Comparison of ENCODE assay signal across 22 cellular contexts in the genomic region with DNA sequence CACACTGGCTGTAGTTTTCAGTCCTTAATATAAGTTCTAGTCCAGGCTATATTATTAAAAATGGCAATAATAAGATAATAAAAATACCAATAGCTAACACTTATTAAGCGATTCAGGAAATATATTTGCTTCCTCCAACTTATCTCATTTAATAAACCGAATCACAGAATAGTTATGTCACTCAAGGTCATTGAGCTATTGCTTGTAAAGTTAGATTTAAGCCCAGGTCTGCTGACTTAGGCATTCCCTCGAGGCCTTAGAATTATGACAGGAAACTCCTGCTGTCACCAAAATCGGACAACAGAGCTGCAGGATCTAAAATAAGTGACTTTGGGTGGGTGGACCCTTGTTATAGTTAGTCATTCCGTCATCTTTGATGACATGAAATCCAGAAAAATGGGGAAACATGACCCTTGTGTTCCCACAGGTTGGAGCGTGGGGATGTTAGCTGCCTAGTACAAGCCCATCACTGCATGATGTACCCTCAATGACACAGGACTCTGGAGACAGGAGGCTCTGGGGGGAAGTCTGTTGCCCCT.
DNase-seq lines count a peak whose midpoint lies in the region; ATAC-seq, FAIRE-seq and TF ChIP-seq lines count a peak whose summit lies in the region.
"Had no signal": no experiment of that assay in that cellular context is flagged by ENCODE, and none has a peak within 500 bp of the region (broad histone marks: within the 10 kb centered on the region; RNA-seq: fewer than 3 reads in every experiment).

No MANE protein-coding gene starts in this region.

- no peak for DNase-seq in Caco-2
- no peak for DNase-seq in body of pancreas
- DNase-seq in HepG2 (ENCODE audit: low spot score) = no peak
- no peak for DNase-seq in kidney tubule cell (ENCODE audit: low spot score)
- no peak for DNase-seq in DMS153 (lab: John Stamatoyannopoulos, UW)
- DNase-seq: CD8-positive, alpha-beta T cell; EL; GM23248; H9; HFFc6; KG1; NCI-H1092 treated with DMSO at 0.1 percent for 48 hours; NCI-H1436 treated with DMSO at 0.1 percent for 48 hours; NCI-H2227 treated with DMSO at 0.1 percent for 48 hours; NCI-H510A; NCI-H748 treated with DMSO at 0.1 percent for 48 hours; PC-9; RPMI8226; SHP77; SK-N-SH had no signal

- ATAC-seq in body of pancreas (peak; percentile 43), HepG2 (peak; percentile 49), GM18909 (IDR thresholded peaks at IDR 0.05; ENCODE audit: poor library complexity, unreplicated experiment) (no peak)
- ATAC-seq: CD8-positive, alpha-beta T cell had no signal

- peak overlapping the region; percentile 54 for H3K4me3 Mint-ChIP-seq in Caco-2 (ENCODE audit: unreplicated experiment)
- H3K4me3 Mint-ChIP-seq: CD8-positive, alpha-beta T cell; H9; HFFc6 had no signal

- H3K4me1 Mint-ChIP-seq in Caco-2 (ENCODE audit: low read depth, unreplicated experiment) = peaks cover 43% of the 10 kb centered on the region
- H3K4me1 Mint-ChIP-seq: H9 had no signal

- 39 to 41% methylated on average over 6 of the region's 6 CpGs for WGBS in body of pancreas, 2 donors
- WGBS in HepG2 (ENCODE audit: low lambda C conversion rate) = 56% methylated on average over 6 of the region's 6 CpGs

- H3K36me3 ChIP-seq in Caco-2 (ENCODE audit: control insufficient read depth, insufficient read depth, low read length) (peaks cover 3% of the 10 kb centered on the region; the same call in 1 of the 2 replicates), body of pancreas (replicated peaks in 1 of 2; ENCODE audit: insufficient read depth in 1 of 2, low read depth in 2 of 2) (no peaks in the 10 kb centered on the region), HepG2 (replicated peaks in 1 of 2; ENCODE audit: control insufficient read depth in 1 of 2, insufficient read depth in 2 of 2, low read length in 2 of 2) (no peaks in the 10 kb centered on the region)

- BruUV-seq in Caco-2 (replicated peaks; lab: Mats Ljungman, UMichigan) = TSS peak; percentile 81
- TSS peak; percentile 99 for BruUV-seq in HepG2 (replicated peaks; lab: Mats Ljungman, UMichigan)

- no peaks in the 10 kb centered on the region for H3K79me2 ChIP-seq in HepG2 (ENCODE audit: insufficient read depth, low read length)

- TF ChIP-seq POLR2A in body of pancreas (IDR thresholded peaks at IDR 0.05) (no peak), HepG2 (IDR thresholded peaks at IDR 0.05; ENCODE audit: insufficient read depth in 1 of 2, low read depth in 2 of 2, low read length in 2 of 2) (peak in 1 of 2 experiments; percentile 43; a peak in 1 of 4 replicates)

- peak overlapping the region; percentile 71 for H3K4me2 ChIP-seq in HepG2 (ENCODE audit: low read depth, low read length)
- H3K4me2 ChIP-seq: PC-9, SK-N-SH had no signal

- H3K4me3 ChIP-seq in Caco-2 (ENCODE audit: low read depth, low read length) (no peak overlapping the region), body of pancreas (no peak overlapping the region), HepG2 (replicated peaks in 1 of 3; ENCODE audit: insufficient read depth in 1 of 3, low read depth in 2 of 3, low read length in 3 of 3) (peak overlapping the region in 1 of 3 experiments; percentile 50; a peak in 1 of 6 replicates)
- H3K4me3 ChIP-seq: GM23248, PC-9 had no signal

- peak overlapping the region; percentile 62 for H3K27ac Mint-ChIP-seq in Caco-2 (ENCODE audit: unreplicated experiment)
- H3K27ac Mint-ChIP-seq: CD8-positive, alpha-beta T cell; HFFc6 had no signal

- in situ Hi-C loops in HepG2 (cut with HindIII; ENCODE audit: extremely low pct_ligation_motif_present, low pct_unique_long_range_greater_than_20kb) = no loop called here

- peak overlapping the region; percentile 50 for H3K9ac ChIP-seq in HepG2 (ENCODE audit: insufficient read depth, low read depth, low read length)
- H3K9ac ChIP-seq: GM23248, SK-N-SH had no signal

- FAIRE-seq in HepG2 (lab: Jason Lieb, UNC) = no peak

- H3K9me3 Mint-ChIP-seq in Caco-2 (ENCODE audit: unreplicated experiment) = peaks cover under 1% of the 10 kb centered on the region
- H3K9me3 Mint-ChIP-seq: HFFc6 had no signal

- POLR2A ChIA-PET in Caco-2 (lab: Charles Lee) (interaction anchor here (0.6 kb wide), 1 partner anchor 143 kb away, joined by 4 read pairs; no protein-coding TSS in a partner anchor), HepG2 (lab: Yijun Ruan, JAX) (interaction anchor here (1.0 to 4.8 kb wide), 16 partner anchors 8 to 185 kb away, joined by 3 to 136 read pairs (median 6); partner anchors contain the start of gene PHYHIPL)

- CTCF ChIA-PET in Caco-2 (lab: Charles Lee) (interaction anchor here (0.7 to 1.5 kb wide), 2 partner anchors 12 to 464 kb away, joined by 3 to 7 read pairs; no protein-coding TSS in a partner anchor), HepG2 (lab: Yijun Ruan, JAX; ENCODE audit: low intra/inter-chr PET ratio, low total read pairs) (no interaction called here)

- H4K20me1 ChIP-seq in HepG2 (ENCODE audit: insufficient read depth, low read length) = no peaks in the 10 kb centered on the region

- H2AFZ ChIP-seq in HepG2 (ENCODE audit: low read length) = no peak overlapping the region
- H2AFZ ChIP-seq: GM23248, PC-9 had no signal

- peaks cover 57% of the 10 kb centered on the region for H3K4me1 ChIP-seq in Caco-2
- H3K4me1 ChIP-seq in body of pancreas = peaks cover 33% of the 10 kb centered on the region
- peaks cover 95% of the 10 kb centered on the region for H3K4me1 ChIP-seq in HepG2 (ENCODE audit: insufficient read depth, low read length)

- TF ChIP-seq RAD21 in HepG2 (CRISPR knock-in tag; IDR thresholded peaks at IDR 0.05) = no peak

- no peaks in the 10 kb centered on the region for H3K27me3 Mint-ChIP-seq in Caco-2 (ENCODE audit: insufficient read depth, unreplicated experiment)

- no peaks in the 10 kb centered on the region for H3K27me3 ChIP-seq in Caco-2 (replicated peaks; ENCODE audit: control insufficient read depth, insufficient read depth, low read length)
- no peaks in the 10 kb centered on the region for H3K27me3 ChIP-seq in body of pancreas
- H3K27me3 ChIP-seq in HepG2 (ENCODE audit: control insufficient read depth in 1 of 2, insufficient read depth in 2 of 2, low read length in 2 of 2) = no peaks in the 10 kb centered on the region

- H3K36me3 Mint-ChIP-seq in Caco-2 (ENCODE audit: insufficient read depth, unreplicated experiment) = no peaks in the 10 kb centered on the region
- H3K36me3 Mint-ChIP-seq: CD8-positive, alpha-beta T cell had no signal

- intact Hi-C loops in Caco-2 (cut with micrococcal nuclease; ENCODE audit: unreplicated experiment) (loop anchor here (2.0 kb wide), 1 partner anchor 42 kb away; no protein-coding TSS in a partner anchor), body of pancreas (cut with DNase I) (no loop called here), HepG2 (cut with micrococcal nuclease; ENCODE audit: unreplicated experiment) (no loop called here)

- TF ChIP-seq CTCF in Caco-2 (IDR thresholded peaks at IDR 0.05; ENCODE audit: insufficient read depth in 1 of 2, low read depth in 1 of 2, low read length in 1 of 2, severe bottlenecking in 1 of 2, unreplicated experiment in 1 of 2) (no peak), body of pancreas (IDR thresholded peaks at IDR 0.05) (no peak), HepG2 (CRISPR knock-in tag; IDR thresholded peaks at IDR 0.05) (no peak)

- H3K27ac ChIP-seq in body of pancreas (peak overlapping the region in 2 of 4 donors; percentile 10 to 48), HepG2 (ENCODE audit: extremely low read length, insufficient read depth, low read length) (peak overlapping the region; percentile 89), temporal lobe (ENCODE audit: low read depth, low read length) (peak overlapping the region; percentile 99)
- H3K27ac ChIP-seq: GM23248, PC-9 had no signal

- H3K9me3 ChIP-seq in Caco-2 (peaks cover 8% of the 10 kb centered on the region; the same call in 1 of the 2 replicates), body of pancreas (no peaks in the 10 kb centered on the region), HepG2 (ENCODE audit: low read length) (peaks cover 4% of the 10 kb centered on the region; the same call in 1 of the 2 replicates)
- H3K9me3 ChIP-seq: SK-N-SH had no signal

- no peak for TF ChIP-seq EP300 in HepG2 (IDR thresholded peaks at IDR 0.05; ENCODE audit: low read depth in 2 of 2, low read length in 2 of 2)
- no peak for TF ChIP-seq EP300 in HepG2 (CRISPR knock-in tag; IDR thresholded peaks at IDR 0.05; ENCODE audit: borderline replicate concordance)

TF ChIP-seq in HepG2, 621 proteins besides CTCF, POLR2A, EP300 and RAD21 (continues in another document):
- 0 out of 2 replicates have a peak, but pooled peaks have one; percentile 11 for TF ChIP-seq POLR2AphosphoS5 (IDR thresholded peaks at IDR 0.05; ENCODE audit: low read depth, low read length)
- TF ChIP-seq HOXA3 (CRISPR knock-in tag; IDR thresholded peaks at IDR 0.05) = 0 out of 2 replicates have a peak, but pooled peaks have one; percentile 9
- no peak for TF ChIP-seq GLMP (CRISPR knock-in tag; IDR thresholded peaks at IDR 0.05; ENCODE audit: borderline replicate concordance)
- TF ChIP-seq PHF21A (CRISPR knock-in tag; IDR thresholded peaks at IDR 0.05) = no peak; the same call in 1 of the 2 replicates
- TF ChIP-seq FOSL2 (CRISPR knock-in tag; IDR thresholded peaks at IDR 0.05) = no peak
- TF ChIP-seq WIZ (CRISPR knock-in tag; IDR thresholded peaks at IDR 0.05) = no peak
- no peak for TF ChIP-seq ZNF354B (CRISPR knock-in tag; IDR thresholded peaks at IDR 0.05)
- 0 out of 2 replicates have a peak, but pooled peaks have one; percentile 2 for TF ChIP-seq ZNF292 (CRISPR knock-in tag; IDR thresholded peaks at IDR 0.05; ENCODE audit: borderline replicate concordance, low read depth)
- TF ChIP-seq CREB3 (CRISPR knock-in tag; IDR thresholded peaks at IDR 0.05) = no peak
- TF ChIP-seq NAIF1 (CRISPR knock-in tag; IDR thresholded peaks at IDR 0.05; ENCODE audit: borderline replicate concordance) = no peak
